Comparison of ENCODE assay signal across 8 cellular contexts in the genomic region with DNA sequence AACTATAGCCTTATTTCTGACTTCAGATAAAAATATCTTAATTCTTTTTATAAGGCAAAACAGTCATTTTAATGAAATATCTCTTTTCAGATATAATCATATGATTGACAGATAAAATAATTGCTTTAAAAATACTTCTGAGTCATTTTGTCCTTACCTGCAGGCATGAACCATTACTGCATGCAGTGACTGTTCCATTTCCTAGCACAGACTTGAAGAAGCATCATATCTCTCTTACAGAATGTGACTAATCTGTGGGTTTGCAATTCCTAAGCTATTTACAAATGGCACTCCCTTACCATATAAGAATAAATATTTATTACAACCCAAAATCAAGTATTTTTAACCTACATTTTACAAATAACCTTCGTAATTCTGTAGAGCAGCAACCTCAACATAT.
DNase-seq lines count a peak whose midpoint lies in the region; ATAC-seq and TF ChIP-seq lines count a peak whose summit lies in the region.

No MANE protein-coding gene starts in this region.

- BruUV-seq in A673 (replicated peaks; lab: Mats Ljungman, UMichigan): no TSS peak

- H3K27ac Mint-ChIP-seq in nephron progenitor cell: no peak overlapping the region

- no peak for DNase-seq in A673 (ENCODE audit: low spot score)
- DNase-seq in RWPE1 (ENCODE audit: low spot score): peak; percentile 77
- no peak for DNase-seq in epithelial cell of proximal tubule (ENCODE audit: low read depth)
- peak; percentile 44 for DNase-seq in pons (ENCODE audit: low spot score)
- DNase-seq in nephron progenitor cell: no peak
- no peak for DNase-seq in WERI-Rb-1

- H3K9me3 Mint-ChIP-seq in nephron progenitor cell: no peaks in the 10 kb centered on the region

- H3K27me3 Mint-ChIP-seq in nephron progenitor cell (ENCODE audit: low read depth, poor library complexity): no peaks in the 10 kb centered on the region

- intact Hi-C loops in A673 (cut with micrococcal nuclease; ENCODE audit: unreplicated experiment): no loop called here

- no peak for TF ChIP-seq CTCF in A673 (conservative IDR thresholded peaks at IDR 0.05; ENCODE audit: low read depth, low read length)
- no peak for TF ChIP-seq CTCF in RWPE1 (conservative IDR thresholded peaks at IDR 0.05; ENCODE audit: low read depth)
- TF ChIP-seq CTCF in epithelial cell of proximal tubule (conservative IDR thresholded peaks at IDR 0.05; ENCODE audit: low read depth, low read length): no peak
- TF ChIP-seq CTCF in nephron progenitor cell (IDR thresholded peaks at IDR 0.05): no peak
- no peak for TF ChIP-seq CTCF in WERI-Rb-1 (IDR thresholded peaks at IDR 0.05; ENCODE audit: low read depth, low read length)

- POLR2A ChIA-PET in A673 (lab: Charles Lee; ENCODE audit: low non-redundant PET) (no interaction called here), RWPE1 (lab: Yijun Ruan, JAX; ENCODE audit: low non-redundant PET) (no interaction called here)

- H3K4me1 ChIP-seq in A673 (ENCODE audit: insufficient read depth, low read length, poor library complexity, severe bottlenecking): peaks cover 28% of the 10 kb centered on the region

- H3K27me3 ChIP-seq in A673 (replicated peaks; ENCODE audit: insufficient read depth, low read depth, low read length, poor library complexity) (no peaks in the 10 kb centered on the region), WERI-Rb-1 (ENCODE audit: insufficient read depth, low read depth, severe bottlenecking) (no peaks in the 10 kb centered on the region)

- peaks cover 63% of the 10 kb centered on the region for H3K4me1 Mint-ChIP-seq in nephron progenitor cell

- H3K27ac ChIP-seq in A673 (ENCODE audit: low read depth, low read length, poor library complexity, severe bottlenecking): peak overlapping the region; percentile 74
- H3K27ac ChIP-seq in RWPE1: no peak overlapping the region
- no peak overlapping the region for H3K27ac ChIP-seq in WERI-Rb-1

- CTCF ChIA-PET in A673 (lab: Charles Lee): no interaction called here
- CTCF ChIA-PET in RWPE1 (lab: Yijun Ruan, JAX): no interaction called here

- no peak overlapping the region for H3K4me3 Mint-ChIP-seq in nephron progenitor cell

- H3K36me3 Mint-ChIP-seq in nephron progenitor cell (ENCODE audit: low read depth): no peaks in the 10 kb centered on the region

- H3K36me3 ChIP-seq in A673 (ENCODE audit: insufficient read depth, low read length, poor library complexity, severe bottlenecking) (no peaks in the 10 kb centered on the region), WERI-Rb-1 (no peaks in the 10 kb centered on the region)

- H3K4me3 ChIP-seq in A673 (ENCODE audit: low read depth, low read length, poor library complexity, severe bottlenecking) (peak overlapping the region; percentile 45), epithelial cell of proximal tubule (ENCODE audit: low read depth, low read length) (peak overlapping the region; percentile 48), WERI-Rb-1 (ENCODE audit: low read depth, low read length) (no peak overlapping the region)

- no peaks in the 10 kb centered on the region for H3K9me3 ChIP-seq in A673 (ENCODE audit: low read depth, low read length, poor library complexity, severe bottlenecking)
- no peaks in the 10 kb centered on the region for H3K9me3 ChIP-seq in WERI-Rb-1 (ENCODE audit: severe bottlenecking)

- ATAC-seq in GM19438 (IDR thresholded peaks at IDR 0.05; ENCODE audit: low read depth, unreplicated experiment) (peak; percentile 44), GM21360 (IDR thresholded peaks at IDR 0.05; ENCODE audit: unreplicated experiment) (no peak)

Comparison
In these comparisons a context has a peak if more than half of its experiments do, and no peak if none do; other contexts are left out.
1. DNase-seq: peak in RWPE1 (single experiment) and pons (single experiment); none in A673 (single experiment), epithelial cell of proximal tubule (single experiment), nephron progenitor cell (single experiment) and WERI-Rb-1 (single experiment).